In the genomic region with DNA sequence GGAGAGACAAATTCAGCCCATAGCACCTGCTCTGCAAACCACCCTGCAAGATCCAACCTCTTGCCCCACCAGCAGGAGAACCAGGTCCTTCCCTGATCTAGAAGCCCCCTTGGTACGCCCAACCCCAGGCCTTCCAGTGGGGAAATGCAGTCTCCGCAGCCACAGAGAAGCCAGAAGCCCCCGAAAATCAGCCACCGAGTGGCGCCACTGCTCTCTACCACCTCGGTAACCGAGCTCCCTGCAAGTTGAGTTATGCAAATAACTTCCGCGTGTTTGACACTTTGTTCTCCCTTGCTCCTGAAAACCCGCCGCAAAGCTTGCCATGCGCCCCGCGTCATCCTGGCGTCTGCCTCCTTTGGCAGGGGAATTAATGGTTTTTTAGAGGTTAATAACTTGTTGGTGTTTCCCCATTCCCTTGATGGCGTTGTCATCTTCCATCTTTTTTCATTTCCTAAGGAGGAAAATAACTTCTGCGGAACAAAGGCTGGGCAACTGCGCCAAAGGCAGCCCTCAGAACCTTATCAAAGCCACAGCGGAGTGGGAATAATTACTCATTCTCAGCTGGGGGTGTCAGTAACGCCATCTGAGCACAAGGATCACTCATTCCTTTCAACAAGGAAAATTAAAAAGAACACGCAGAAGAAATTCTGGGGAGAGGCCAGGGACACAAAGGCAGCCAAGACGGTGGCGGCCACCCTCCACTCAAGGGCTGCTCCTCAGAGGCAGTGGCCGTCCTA, we compare ENCODE assay signal across 1 cellular context.
TF ChIP-seq lines count a peak whose summit lies in the region.

No MANE protein-coding gene starts in this region.

TF ChIP-seq in H1, 55 proteins besides CTCF, POLR2A, EP300 and RAD21 (continued from another document):
- TF ChIP-seq, protein P1, sequence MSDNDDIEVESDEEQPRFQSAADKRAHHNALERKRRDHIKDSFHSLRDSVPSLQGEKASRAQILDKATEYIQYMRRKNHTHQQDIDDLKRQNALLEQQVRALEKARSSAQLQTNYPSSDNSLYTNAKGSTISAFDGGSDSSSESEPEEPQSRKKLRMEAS (IDR thresholded peaks at IDR 0.05) = peak; percentile 89
- TF ChIP-seq TAF1 (IDR thresholded peaks at IDR 0.05; ENCODE audit: low read depth, low read length) (0 out of 2 replicates have a peak, but pooled peaks have one; percentile 9), EZH2 (IDR thresholded peaks at IDR 0.05; ENCODE audit: low read depth, low read length, severe bottlenecking) (peak; percentile 36), CEBPB (IDR thresholded peaks at IDR 0.05; ENCODE audit: low read depth, low read length) (no peak), ZNF274 (IDR thresholded peaks at IDR 0.05; ENCODE audit: borderline replicate concordance, extremely low read depth, low read length) (no peak), RFX5 (IDR thresholded peaks at IDR 0.05; ENCODE audit: borderline replicate concordance, low read depth, low read length) (no peak), RNF2 (IDR thresholded peaks at IDR 0.05; ENCODE audit: borderline replicate concordance, low read depth, low read length, missing control alignments, poor library complexity, severe bottlenecking) (no peak), CREB1 (IDR thresholded peaks at IDR 0.05) (peak; percentile 47; the same call in 1 of the 2 replicates)
- TF ChIP-seq, protein P2, sequence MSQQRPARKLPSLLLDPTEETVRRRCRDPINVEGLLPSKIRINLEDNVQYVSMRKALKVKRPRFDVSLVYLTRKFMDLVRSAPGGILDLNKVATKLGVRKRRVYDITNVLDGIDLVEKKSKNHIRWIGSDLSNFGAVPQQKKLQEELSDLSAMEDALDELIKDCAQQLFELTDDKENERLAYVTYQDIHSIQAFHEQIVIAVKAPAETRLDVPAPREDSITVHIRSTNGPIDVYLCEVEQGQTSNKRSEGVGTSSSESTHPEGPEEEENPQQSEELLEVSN (IDR thresholded peaks at IDR 0.05) = peak; percentile 81
